In the genomic region with DNA sequence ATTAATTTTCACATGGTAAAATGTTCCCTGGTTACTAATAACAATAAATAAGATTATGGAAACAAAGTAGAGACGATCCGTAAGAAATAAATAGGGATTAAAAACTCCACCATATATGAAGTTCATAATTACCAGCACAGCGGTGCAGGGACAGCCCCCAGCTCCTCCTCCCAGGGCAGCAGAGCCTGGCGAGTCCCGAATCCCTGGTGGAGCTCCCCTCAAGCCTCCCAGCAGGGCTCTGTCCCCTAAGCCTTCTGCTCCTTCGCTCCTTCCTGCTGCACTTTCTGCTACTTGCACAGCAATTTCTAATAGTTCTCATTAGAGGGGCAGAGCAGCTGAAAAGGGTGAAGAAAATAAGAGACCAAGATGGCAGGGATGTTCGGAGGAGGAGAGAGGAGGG, we compare ENCODE assay signal across 1 cellular context.
TF ChIP-seq lines count a peak whose summit lies in the region.

No MANE protein-coding gene starts in this region.

TF ChIP-seq in WTC11, 78 proteins besides CTCF, POLR2A, EP300 and RAD21 (continued from another document):
- TF ChIP-seq, protein P1, sequence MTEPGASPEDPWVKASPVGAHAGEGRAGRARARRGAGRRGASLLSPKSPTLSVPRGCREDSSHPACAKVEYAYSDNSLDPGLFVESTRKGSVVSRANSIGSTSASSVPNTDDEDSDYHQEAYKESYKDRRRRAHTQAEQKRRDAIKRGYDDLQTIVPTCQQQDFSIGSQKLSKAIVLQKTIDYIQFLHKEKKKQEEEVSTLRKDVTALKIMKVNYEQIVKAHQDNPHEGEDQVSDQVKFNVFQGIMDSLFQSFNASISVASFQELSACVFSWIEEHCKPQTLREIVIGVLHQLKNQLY (CRISPR knock-in tag; IDR thresholded peaks at IDR 0.05): no peak
- TF ChIP-seq ZNF396 (CRISPR knock-in tag; IDR thresholded peaks at IDR 0.05; ENCODE audit: borderline replicate concordance): no peak
- TF ChIP-seq GABPB1 (CRISPR knock-in tag; IDR thresholded peaks at IDR 0.05): no peak
- TF ChIP-seq TEAD4 (CRISPR knock-in tag; IDR thresholded peaks at IDR 0.05): no peak
- TF ChIP-seq, protein P2, sequence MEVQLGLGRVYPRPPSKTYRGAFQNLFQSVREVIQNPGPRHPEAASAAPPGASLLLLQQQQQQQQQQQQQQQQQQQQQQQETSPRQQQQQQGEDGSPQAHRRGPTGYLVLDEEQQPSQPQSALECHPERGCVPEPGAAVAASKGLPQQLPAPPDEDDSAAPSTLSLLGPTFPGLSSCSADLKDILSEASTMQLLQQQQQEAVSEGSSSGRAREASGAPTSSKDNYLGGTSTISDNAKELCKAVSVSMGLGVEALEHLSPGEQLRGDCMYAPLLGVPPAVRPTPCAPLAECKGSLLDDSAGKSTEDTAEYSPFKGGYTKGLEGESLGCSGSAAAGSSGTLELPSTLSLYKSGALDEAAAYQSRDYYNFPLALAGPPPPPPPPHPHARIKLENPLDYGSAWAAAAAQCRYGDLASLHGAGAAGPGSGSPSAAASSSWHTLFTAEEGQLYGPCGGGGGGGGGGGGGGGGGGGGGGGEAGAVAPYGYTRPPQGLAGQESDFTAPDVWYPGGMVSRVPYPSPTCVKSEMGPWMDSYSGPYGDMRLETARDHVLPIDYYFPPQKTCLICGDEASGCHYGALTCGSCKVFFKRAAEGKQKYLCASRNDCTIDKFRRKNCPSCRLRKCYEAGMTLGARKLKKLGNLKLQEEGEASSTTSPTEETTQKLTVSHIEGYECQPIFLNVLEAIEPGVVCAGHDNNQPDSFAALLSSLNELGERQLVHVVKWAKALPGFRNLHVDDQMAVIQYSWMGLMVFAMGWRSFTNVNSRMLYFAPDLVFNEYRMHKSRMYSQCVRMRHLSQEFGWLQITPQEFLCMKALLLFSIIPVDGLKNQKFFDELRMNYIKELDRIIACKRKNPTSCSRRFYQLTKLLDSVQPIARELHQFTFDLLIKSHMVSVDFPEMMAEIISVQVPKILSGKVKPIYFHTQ (CRISPR knock-in tag; IDR thresholded peaks at IDR 0.05): no peak
- no peak for TF ChIP-seq NR2C2 (CRISPR knock-in tag; IDR thresholded peaks at IDR 0.05)
- TF ChIP-seq CREM (CRISPR knock-in tag; IDR thresholded peaks at IDR 0.05): no peak
- TF ChIP-seq, protein P3, sequence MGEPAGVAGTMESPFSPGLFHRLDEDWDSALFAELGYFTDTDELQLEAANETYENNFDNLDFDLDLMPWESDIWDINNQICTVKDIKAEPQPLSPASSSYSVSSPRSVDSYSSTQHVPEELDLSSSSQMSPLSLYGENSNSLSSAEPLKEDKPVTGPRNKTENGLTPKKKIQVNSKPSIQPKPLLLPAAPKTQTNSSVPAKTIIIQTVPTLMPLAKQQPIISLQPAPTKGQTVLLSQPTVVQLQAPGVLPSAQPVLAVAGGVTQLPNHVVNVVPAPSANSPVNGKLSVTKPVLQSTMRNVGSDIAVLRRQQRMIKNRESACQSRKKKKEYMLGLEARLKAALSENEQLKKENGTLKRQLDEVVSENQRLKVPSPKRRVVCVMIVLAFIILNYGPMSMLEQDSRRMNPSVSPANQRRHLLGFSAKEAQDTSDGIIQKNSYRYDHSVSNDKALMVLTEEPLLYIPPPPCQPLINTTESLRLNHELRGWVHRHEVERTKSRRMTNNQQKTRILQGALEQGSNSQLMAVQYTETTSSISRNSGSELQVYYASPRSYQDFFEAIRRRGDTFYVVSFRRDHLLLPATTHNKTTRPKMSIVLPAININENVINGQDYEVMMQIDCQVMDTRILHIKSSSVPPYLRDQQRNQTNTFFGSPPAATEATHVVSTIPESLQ (CRISPR knock-in tag; IDR thresholded peaks at IDR 0.05): no peak
- TF ChIP-seq MYBL2 (CRISPR knock-in tag; IDR thresholded peaks at IDR 0.05): no peak
- TF ChIP-seq FOXK1 (CRISPR knock-in tag; IDR thresholded peaks at IDR 0.05): no peak
- TF ChIP-seq IRF2 (CRISPR knock-in tag; IDR thresholded peaks at IDR 0.05; ENCODE audit: borderline replicate concordance, low read depth): no peak
- no peak for TF ChIP-seq GRHL2 (CRISPR knock-in tag; IDR thresholded peaks at IDR 0.05; ENCODE audit: insufficient replicate concordance, severe bottlenecking)
- TF ChIP-seq, protein P4, sequence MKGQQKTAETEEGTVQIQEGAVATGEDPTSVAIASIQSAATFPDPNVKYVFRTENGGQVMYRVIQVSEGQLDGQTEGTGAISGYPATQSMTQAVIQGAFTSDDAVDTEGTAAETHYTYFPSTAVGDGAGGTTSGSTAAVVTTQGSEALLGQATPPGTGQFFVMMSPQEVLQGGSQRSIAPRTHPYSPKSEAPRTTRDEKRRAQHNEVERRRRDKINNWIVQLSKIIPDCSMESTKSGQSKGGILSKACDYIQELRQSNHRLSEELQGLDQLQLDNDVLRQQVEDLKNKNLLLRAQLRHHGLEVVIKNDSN (CRISPR knock-in tag; IDR thresholded peaks at IDR 0.05): no peak
